8 cellular contexts compared by ENCODE assay signal in the genomic region with DNA sequence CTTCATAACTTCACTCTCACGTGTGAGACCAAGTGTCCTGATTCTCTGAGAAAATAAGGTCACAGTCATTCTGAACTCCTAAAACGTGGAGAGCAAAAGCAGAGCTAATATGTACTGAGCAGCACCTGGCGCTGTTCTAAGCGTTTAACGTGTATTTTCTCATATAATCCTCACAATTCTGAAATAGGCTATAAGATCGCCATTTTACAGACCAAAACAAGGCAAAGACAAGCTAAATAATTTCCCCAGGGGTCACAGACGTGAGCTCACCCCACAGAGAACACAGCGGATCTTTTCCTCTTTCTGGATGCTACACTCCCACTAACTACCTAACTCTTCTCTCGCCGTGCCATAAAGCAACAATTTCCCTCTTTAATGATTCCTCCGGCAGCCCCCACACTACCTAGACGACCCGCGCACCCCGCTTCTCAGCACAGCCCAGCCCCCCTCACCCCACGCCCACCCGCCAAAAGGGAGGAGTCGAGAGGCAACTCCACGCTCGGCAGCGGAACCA. TPM values are rescaled to one million over a fixed set of nuclear protein-coding genes. Genes with fewer than 3 reads are reported as not detected.
A peak's percentile ranks its signal among the peaks of the same experiment; 100 is the strongest.
DNase-seq lines count a peak whose midpoint lies in the region; ATAC-seq and TF ChIP-seq lines count a peak whose summit lies in the region.

No MANE protein-coding gene starts in this region.

- peak overlapping the region; percentile 50 for H2BK5ac ChIP-seq in mesenchymal stem cell (ENCODE audit: low read depth, low read length, poor library complexity, severe bottlenecking)

- H3K18ac ChIP-seq in mesenchymal stem cell (ENCODE audit: low read depth in 1 of 2, low read length in 2 of 2), result peak overlapping the region; percentile 41 to 97

- H3K4me1 ChIP-seq in HAP-1, result peaks cover 12% of the 10 kb centered on the region
- H3K4me1 ChIP-seq in colonic mucosa, result no peaks in the 10 kb centered on the region
- no peaks in the 10 kb centered on the region for H3K4me1 ChIP-seq in mesenchymal stem cell (ENCODE audit: control insufficient read depth, insufficient read depth, low read depth, low read length)
- peaks cover 4 to 14% (median 10%) of the 10 kb centered on the region in 4 donors for H3K4me1 ChIP-seq in transverse colon

- ATAC-seq in GM19324 (IDR thresholded peaks at IDR 0.05; ENCODE audit: low FRiP score, unreplicated experiment) (no peak), HG03469 (IDR thresholded peaks at IDR 0.05; ENCODE audit: unreplicated experiment) (no peak)

- peak overlapping the region; percentile 67 for H2AFZ ChIP-seq in mesenchymal stem cell (ENCODE audit: low read depth, low read length)

- H3K36me3 ChIP-seq in HAP-1 (replicated peaks) (no peaks in the 10 kb centered on the region), colonic mucosa (no peaks in the 10 kb centered on the region), mesenchymal stem cell (ENCODE audit: control insufficient read depth in 1 of 2, insufficient read depth in 2 of 2, low read depth in 1 of 2, low read length in 2 of 2) (no peaks in the 10 kb centered on the region), transverse colon (no peaks in the 10 kb centered on the region)

- peak overlapping the region in 1 of 2 experiments; percentile 85 for H3K4ac ChIP-seq in mesenchymal stem cell (ENCODE audit: low read depth in 1 of 2, low read length in 2 of 2)

- TF ChIP-seq CTCF in GM12865 (IDR thresholded peaks at IDR 0.05; ENCODE audit: insufficient read depth, low read depth, low read length, missing control alignments), result no peak
- TF ChIP-seq CTCF in colonic mucosa (IDR thresholded peaks at IDR 0.05), result no peak
- no peak for TF ChIP-seq CTCF in transverse colon (IDR thresholded peaks at IDR 0.05)

- peak overlapping the region in 1 of 2 experiments; percentile 67 for H2BK12ac ChIP-seq in mesenchymal stem cell (ENCODE audit: low read length in 2 of 2)

- H3K14ac ChIP-seq in mesenchymal stem cell (ENCODE audit: low read length in 2 of 2), result peak overlapping the region in 1 of 2 experiments; percentile 87

- peak overlapping the region; percentile 38 for H4K8ac ChIP-seq in mesenchymal stem cell (ENCODE audit: low read length)

- H3K9me3 ChIP-seq in HAP-1, result no peaks in the 10 kb centered on the region
- no peaks in the 10 kb centered on the region for H3K9me3 ChIP-seq in colonic mucosa
- no peaks in the 10 kb centered on the region for H3K9me3 ChIP-seq in mesenchymal stem cell (ENCODE audit: control insufficient read depth, low read length)
- H3K9me3 ChIP-seq in transverse colon, result no peaks in the 10 kb centered on the region

- intact Hi-C loops in colonic mucosa (cut with DNase I) (no loop called here), transverse colon (cut with DNase I; ENCODE audit: low total_unique reads) (loop anchor here (5.0 to 10.0 kb wide), 2 partner anchors 45 to 722 kb away; no protein-coding TSS in a partner anchor)

- peak overlapping the region; percentile 89 for H3K27ac ChIP-seq in colonic mucosa
- peak overlapping the region; percentile 88 for H3K27ac ChIP-seq in mesenchymal stem cell (ENCODE audit: low read length, poor library complexity, severe bottlenecking)
- peak overlapping the region; percentile 94 to 97 (median 96) for H3K27ac ChIP-seq in transverse colon

- TF ChIP-seq EP300 in transverse colon (IDR thresholded peaks at IDR 0.05; ENCODE audit: low read depth), result no peak

- in situ Hi-C loops in HAP-1 (cut with MboI; ENCODE audit: low sequenced_read_pairs), result no loop called here
- in situ Hi-C loops in transverse colon (cut with MboI; ENCODE audit: low pct_ligation_motif_present in 1 of 4, low pct_unique_long_range_greater_than_20kb in 1 of 4, low sequenced_read_pairs in 3 of 4), result no loop called here

- 1% methylated on average over 21 of the region's 21 CpGs for WGBS in mesenchymal stem cell
- WGBS in transverse colon (ENCODE audit: low coverage in 1 of 2), 2 donors, result 0 to 3% methylated on average over 5 to 20 of the region's 21 CpGs

- no peak overlapping the region for H3K23ac ChIP-seq in mesenchymal stem cell (ENCODE audit: low read length in 2 of 2)

- H2BK15ac ChIP-seq in mesenchymal stem cell (ENCODE audit: low read depth, poor library complexity, severe bottlenecking), result peak overlapping the region; percentile 29

- peak overlapping the region; percentile 60 for H4K91ac ChIP-seq in mesenchymal stem cell (ENCODE audit: low read length)

- no peak overlapping the region for H2AK5ac ChIP-seq in mesenchymal stem cell (ENCODE audit: low read length, severe bottlenecking)

- DNase-seq in GM12865 (ENCODE audit: low read depth) (peak; percentile 49), HAP-1 (ENCODE audit: low spot score in 2 of 2) (peak in 1 of 2 experiments; percentile 18), RKO (ENCODE audit: low spot score) (peak; percentile 50), colonic mucosa (peak; percentile 78), mesenchymal stem cell (no peak), transverse colon (no peak)

- no peak for TF ChIP-seq POLR2A in transverse colon (IDR thresholded peaks at IDR 0.05)

- peaks cover 6% of the 10 kb centered on the region for H3K79me1 ChIP-seq in mesenchymal stem cell (replicated peaks; ENCODE audit: low read length, poor library complexity, severe bottlenecking)

- H3K4me3 ChIP-seq in GM12865 (ENCODE audit: low read depth, low read length), result peak overlapping the region; percentile 84
- peak overlapping the region; percentile 68 for H3K4me3 ChIP-seq in HAP-1
- peak overlapping the region; percentile 68 for H3K4me3 ChIP-seq in colonic mucosa
- H3K4me3 ChIP-seq in mesenchymal stem cell (ENCODE audit: insufficient read depth in 1 of 2, low read depth in 1 of 2, low read length in 2 of 2), result peak overlapping the region; percentile 71 to 90
- peak overlapping the region; percentile 63 to 87 (median 79) for H3K4me3 ChIP-seq in transverse colon

- H3K27me3 ChIP-seq in HAP-1 (ENCODE audit: low read depth), result no peaks in the 10 kb centered on the region
- H3K27me3 ChIP-seq in colonic mucosa, result no peaks in the 10 kb centered on the region
- H3K27me3 ChIP-seq in mesenchymal stem cell (ENCODE audit: control insufficient read depth in 1 of 2, insufficient read depth in 1 of 2, low read length in 2 of 2), result no peaks in the 10 kb centered on the region
- no peaks in the 10 kb centered on the region for H3K27me3 ChIP-seq in transverse colon

- peak overlapping the region; percentile 61 for H3K4me2 ChIP-seq in mesenchymal stem cell (ENCODE audit: low read length, poor library complexity, severe bottlenecking)

- H3K9ac ChIP-seq in colonic mucosa (ENCODE audit: low read depth in 2 of 2, low read length in 2 of 2), result peak overlapping the region; percentile 86 to 97
- H3K9ac ChIP-seq in mesenchymal stem cell (ENCODE audit: low read length), result peak overlapping the region; percentile 95

- no peak overlapping the region for H2BK120ac ChIP-seq in mesenchymal stem cell (ENCODE audit: low read depth, low read length)

RNA-seq across cellular contexts. Expression of a gene that starts 0.6 kb away (rescaled TPM):
- total RNA-seq in colonic mucosa (1 to 10 TPM; 3.4 to 4.1 TPM), transverse colon (10 to 100 TPM in 1 of 4 donors, 1 to 10 TPM in 2, under 1 TPM in 1; 0.80 to 12.7 (median 3.0) TPM)
- polyA plus RNA-seq in mesenchymal stem cell (2013, experiment 1 of 2), result 12.2 TPM
- 11.4 TPM for polyA plus RNA-seq in mesenchymal stem cell (2013, experiment 2 of 2)

RNA-seq across cellular contexts. Expression of a gene that starts 49.0 kb away (rescaled TPM):
- 1 to 10 TPM; 1.7 to 2.6 TPM for total RNA-seq in colonic mucosa
- polyA plus RNA-seq in mesenchymal stem cell (2013, experiment 1 of 2), result 14.9 TPM
- polyA plus RNA-seq in mesenchymal stem cell (2013, experiment 2 of 2), result 14.2 TPM
- 1 to 10 TPM in 3 of 4 donors, under 1 TPM in 1; 1.00 to 8.1 (median 3.6) TPM for total RNA-seq in transverse colon

Comparison
In these comparisons a context has a peak if more than half of its experiments do, and no peak if none do; other contexts are left out.
1. DNase-seq: peak in GM12865 (single experiment), RKO (single experiment) and colonic mucosa (single experiment); none in mesenchymal stem cell (single experiment) and transverse colon (single experiment).
2. Peak in every context shown above with its lines, with median percentiles within 50 percentile points of each other: H3K4me3 ChIP-seq and H3K27ac ChIP-seq.